Comparison of ENCODE assay signal across 1 cellular context in the genomic region with DNA sequence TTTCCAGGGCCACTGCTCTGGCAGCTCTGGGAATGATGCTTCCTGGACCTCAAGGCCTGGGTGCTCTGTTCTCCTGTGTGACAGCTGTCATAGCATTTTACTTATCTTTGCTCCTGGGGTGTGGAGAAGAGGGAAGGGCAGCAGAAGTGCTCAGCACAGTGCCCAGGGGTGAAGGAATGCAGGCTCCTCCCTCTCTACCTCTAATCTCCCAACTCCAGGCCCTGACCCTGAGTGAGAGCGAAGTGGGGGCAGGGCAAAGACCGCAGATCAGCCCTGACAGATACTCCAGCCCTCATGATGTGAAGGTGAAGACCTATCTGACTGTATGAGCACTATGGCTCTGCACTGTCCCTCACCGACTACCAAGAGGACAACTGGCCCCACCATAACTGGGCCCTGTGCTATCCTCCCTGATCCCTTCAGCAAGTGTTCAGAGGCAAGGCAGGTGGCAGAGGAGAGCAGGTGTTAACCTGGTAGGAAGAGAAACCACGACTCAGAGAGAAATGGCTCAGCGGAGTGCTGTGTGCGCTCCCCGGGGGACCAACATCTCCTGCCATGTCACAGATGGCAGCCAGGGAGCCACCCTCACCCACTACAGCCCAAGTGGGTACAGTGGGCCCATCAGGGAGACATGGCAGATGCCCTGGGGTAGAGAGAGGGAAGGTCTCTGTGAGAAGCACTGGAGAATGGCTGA.
TF ChIP-seq lines count a peak whose summit lies in the region.

No MANE protein-coding gene starts in this region.

TF ChIP-seq in K562, 482 proteins besides CTCF, POLR2A, EP300 and RAD21 (continued from another document and continues in another):
- TF ChIP-seq, protein P1, sequence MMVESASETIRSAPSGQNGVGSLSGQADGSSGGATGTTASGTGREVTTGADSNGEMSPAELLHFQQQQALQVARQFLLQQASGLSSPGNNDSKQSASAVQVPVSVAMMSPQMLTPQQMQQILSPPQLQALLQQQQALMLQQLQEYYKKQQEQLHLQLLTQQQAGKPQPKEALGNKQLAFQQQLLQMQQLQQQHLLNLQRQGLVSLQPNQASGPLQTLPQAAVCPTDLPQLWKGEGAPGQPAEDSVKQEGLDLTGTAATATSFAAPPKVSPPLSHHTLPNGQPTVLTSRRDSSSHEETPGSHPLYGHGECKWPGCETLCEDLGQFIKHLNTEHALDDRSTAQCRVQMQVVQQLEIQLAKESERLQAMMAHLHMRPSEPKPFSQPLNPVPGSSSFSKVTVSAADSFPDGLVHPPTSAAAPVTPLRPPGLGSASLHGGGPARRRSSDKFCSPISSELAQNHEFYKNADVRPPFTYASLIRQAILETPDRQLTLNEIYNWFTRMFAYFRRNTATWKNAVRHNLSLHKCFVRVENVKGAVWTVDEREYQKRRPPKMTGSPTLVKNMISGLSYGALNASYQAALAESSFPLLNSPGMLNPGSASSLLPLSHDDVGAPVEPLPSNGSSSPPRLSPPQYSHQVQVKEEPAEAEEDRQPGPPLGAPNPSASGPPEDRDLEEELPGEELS (CRISPR knock-in tag; IDR thresholded peaks at IDR 0.05; ENCODE audit: borderline replicate concordance), result no peak
- peak; percentile 84 for TF ChIP-seq ZKSCAN1 (IDR thresholded peaks at IDR 0.05; ENCODE audit: low read depth, low read length)
- TF ChIP-seq, protein P2, sequence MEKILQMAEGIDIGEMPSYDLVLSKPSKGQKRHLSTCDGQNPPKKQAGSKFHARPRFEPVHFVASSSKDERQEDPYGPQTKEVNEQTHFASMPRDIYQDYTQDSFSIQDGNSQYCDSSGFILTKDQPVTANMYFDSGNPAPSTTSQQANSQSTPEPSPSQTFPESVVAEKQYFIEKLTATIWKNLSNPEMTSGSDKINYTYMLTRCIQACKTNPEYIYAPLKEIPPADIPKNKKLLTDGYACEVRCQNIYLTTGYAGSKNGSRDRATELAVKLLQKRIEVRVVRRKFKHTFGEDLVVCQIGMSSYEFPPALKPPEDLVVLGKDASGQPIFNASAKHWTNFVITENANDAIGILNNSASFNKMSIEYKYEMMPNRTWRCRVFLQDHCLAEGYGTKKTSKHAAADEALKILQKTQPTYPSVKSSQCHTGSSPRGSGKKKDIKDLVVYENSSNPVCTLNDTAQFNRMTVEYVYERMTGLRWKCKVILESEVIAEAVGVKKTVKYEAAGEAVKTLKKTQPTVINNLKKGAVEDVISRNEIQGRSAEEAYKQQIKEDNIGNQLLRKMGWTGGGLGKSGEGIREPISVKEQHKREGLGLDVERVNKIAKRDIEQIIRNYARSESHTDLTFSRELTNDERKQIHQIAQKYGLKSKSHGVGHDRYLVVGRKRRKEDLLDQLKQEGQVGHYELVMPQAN (IDR thresholded peaks at IDR 0.05; ENCODE audit: borderline replicate concordance), result no peak
- TF ChIP-seq, protein P3, sequence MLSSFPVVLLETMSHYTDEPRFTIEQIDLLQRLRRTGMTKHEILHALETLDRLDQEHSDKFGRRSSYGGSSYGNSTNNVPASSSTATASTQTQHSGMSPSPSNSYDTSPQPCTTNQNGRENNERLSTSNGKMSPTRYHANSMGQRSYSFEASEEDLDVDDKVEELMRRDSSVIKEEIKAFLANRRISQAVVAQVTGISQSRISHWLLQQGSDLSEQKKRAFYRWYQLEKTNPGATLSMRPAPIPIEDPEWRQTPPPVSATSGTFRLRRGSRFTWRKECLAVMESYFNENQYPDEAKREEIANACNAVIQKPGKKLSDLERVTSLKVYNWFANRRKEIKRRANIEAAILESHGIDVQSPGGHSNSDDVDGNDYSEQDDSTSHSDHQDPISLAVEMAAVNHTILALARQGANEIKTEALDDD (IDR thresholded peaks at IDR 0.05), result 0 out of 2 replicates have a peak, but pooled peaks have one; percentile 41
- TF ChIP-seq ARNT (IDR thresholded peaks at IDR 0.05), result peak; percentile 23 to 94; a peak in 3 of 4 replicates
- no peak for TF ChIP-seq ZNF408 (CRISPR knock-in tag; IDR thresholded peaks at IDR 0.05; ENCODE audit: low read depth)
- TF ChIP-seq TOE1 (IDR thresholded peaks at IDR 0.05; ENCODE audit: borderline replicate concordance), result peak; percentile 46; the same call in 1 of the 2 replicates
- no peak for TF ChIP-seq TOE1 (CRISPR knock-in tag; IDR thresholded peaks at IDR 0.05; ENCODE audit: borderline replicate concordance, low read depth)
- peak; percentile 96 for TF ChIP-seq SMARCA4 (IDR thresholded peaks at IDR 0.05)
- no peak for TF ChIP-seq STAG1 (CRISPR knock-in tag; IDR thresholded peaks at IDR 0.05; ENCODE audit: borderline replicate concordance)
- peak; percentile 13 for TF ChIP-seq DACH1 (IDR thresholded peaks at IDR 0.05; ENCODE audit: partially characterized antibody)
- TF ChIP-seq MYNN (IDR thresholded peaks at IDR 0.05), result peak; percentile 93
- TF ChIP-seq MYNN (CRISPR knock-in tag; IDR thresholded peaks at IDR 0.05), result no peak
- TF ChIP-seq, protein P4, sequence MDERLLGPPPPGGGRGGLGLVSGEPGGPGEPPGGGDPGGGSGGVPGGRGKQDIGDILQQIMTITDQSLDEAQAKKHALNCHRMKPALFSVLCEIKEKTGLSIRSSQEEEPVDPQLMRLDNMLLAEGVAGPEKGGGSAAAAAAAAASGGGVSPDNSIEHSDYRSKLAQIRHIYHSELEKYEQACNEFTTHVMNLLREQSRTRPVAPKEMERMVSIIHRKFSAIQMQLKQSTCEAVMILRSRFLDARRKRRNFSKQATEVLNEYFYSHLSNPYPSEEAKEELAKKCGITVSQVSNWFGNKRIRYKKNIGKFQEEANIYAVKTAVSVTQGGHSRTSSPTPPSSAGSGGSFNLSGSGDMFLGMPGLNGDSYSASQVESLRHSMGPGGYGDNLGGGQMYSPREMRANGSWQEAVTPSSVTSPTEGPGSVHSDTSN (CRISPR knock-in tag; IDR thresholded peaks at IDR 0.05; ENCODE audit: low read depth), result peak; percentile 32; the same call in 1 of the 2 replicates
- TF ChIP-seq, protein P4 (tag; conservative IDR thresholded peaks at IDR 0.05; ENCODE audit: low read depth), result peak; percentile 81
- TF ChIP-seq NCOR1 (IDR thresholded peaks at IDR 0.05), result peak; percentile 96
- peak; percentile 57; the same call in 1 of the 2 replicates for TF ChIP-seq PTBP1 (IDR thresholded peaks at IDR 0.05; ENCODE audit: low read depth, low read length)
- TF ChIP-seq, protein P5, sequence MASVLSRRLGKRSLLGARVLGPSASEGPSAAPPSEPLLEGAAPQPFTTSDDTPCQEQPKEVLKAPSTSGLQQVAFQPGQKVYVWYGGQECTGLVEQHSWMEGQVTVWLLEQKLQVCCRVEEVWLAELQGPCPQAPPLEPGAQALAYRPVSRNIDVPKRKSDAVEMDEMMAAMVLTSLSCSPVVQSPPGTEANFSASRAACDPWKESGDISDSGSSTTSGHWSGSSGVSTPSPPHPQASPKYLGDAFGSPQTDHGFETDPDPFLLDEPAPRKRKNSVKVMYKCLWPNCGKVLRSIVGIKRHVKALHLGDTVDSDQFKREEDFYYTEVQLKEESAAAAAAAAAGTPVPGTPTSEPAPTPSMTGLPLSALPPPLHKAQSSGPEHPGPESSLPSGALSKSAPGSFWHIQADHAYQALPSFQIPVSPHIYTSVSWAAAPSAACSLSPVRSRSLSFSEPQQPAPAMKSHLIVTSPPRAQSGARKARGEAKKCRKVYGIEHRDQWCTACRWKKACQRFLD (CRISPR knock-in tag; IDR thresholded peaks at IDR 0.05), result peak; percentile 83; the same call in 1 of the 2 replicates
- peak; percentile 75 for TF ChIP-seq JUND (IDR thresholded peaks at IDR 0.05; ENCODE audit: borderline replicate concordance, low read depth, low read length)
- peak; percentile 67; the same call in 1 of the 3 replicates for TF ChIP-seq JUND (tag; IDR thresholded peaks at IDR 0.05; ENCODE audit: borderline replicate concordance, low read depth, low read length)
- 0 out of 2 replicates have a peak, but pooled peaks have one; percentile 28 for TF ChIP-seq CBX5 (IDR thresholded peaks at IDR 0.05; ENCODE audit: borderline replicate concordance, low read depth)
- TF ChIP-seq PML (IDR thresholded peaks at IDR 0.05; ENCODE audit: low read length), result peak; percentile 95
- TF ChIP-seq ZNF175 (CRISPR knock-in tag; IDR thresholded peaks at IDR 0.05; ENCODE audit: low read depth), result peak; percentile 66; the same call in 1 of the 2 replicates
- peak; percentile 35; the same call in 1 of the 2 replicates for TF ChIP-seq ZNF316 (IDR thresholded peaks at IDR 0.05)
- TF ChIP-seq, protein P6, sequence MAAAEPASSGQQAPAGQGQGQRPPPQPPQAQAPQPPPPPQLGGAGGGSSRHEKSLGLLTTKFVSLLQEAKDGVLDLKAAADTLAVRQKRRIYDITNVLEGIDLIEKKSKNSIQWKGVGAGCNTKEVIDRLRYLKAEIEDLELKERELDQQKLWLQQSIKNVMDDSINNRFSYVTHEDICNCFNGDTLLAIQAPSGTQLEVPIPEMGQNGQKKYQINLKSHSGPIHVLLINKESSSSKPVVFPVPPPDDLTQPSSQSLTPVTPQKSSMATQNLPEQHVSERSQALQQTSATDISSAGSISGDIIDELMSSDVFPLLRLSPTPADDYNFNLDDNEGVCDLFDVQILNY (CRISPR knock-in tag; IDR thresholded peaks at IDR 0.05), result peak; percentile 36; the same call in 1 of the 2 replicates
- peak; percentile 95 for TF ChIP-seq MTA2 (IDR thresholded peaks at IDR 0.05; ENCODE audit: low read depth)
- TF ChIP-seq, protein P7, sequence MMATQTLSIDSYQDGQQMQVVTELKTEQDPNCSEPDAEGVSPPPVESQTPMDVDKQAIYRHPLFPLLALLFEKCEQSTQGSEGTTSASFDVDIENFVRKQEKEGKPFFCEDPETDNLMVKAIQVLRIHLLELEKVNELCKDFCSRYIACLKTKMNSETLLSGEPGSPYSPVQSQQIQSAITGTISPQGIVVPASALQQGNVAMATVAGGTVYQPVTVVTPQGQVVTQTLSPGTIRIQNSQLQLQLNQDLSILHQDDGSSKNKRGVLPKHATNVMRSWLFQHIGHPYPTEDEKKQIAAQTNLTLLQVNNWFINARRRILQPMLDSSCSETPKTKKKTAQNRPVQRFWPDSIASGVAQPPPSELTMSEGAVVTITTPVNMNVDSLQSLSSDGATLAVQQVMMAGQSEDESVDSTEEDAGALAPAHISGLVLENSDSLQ (IDR thresholded peaks at IDR 0.05), result peak; percentile 94
- peak; percentile 91 for TF ChIP-seq SMARCE1 (IDR thresholded peaks at IDR 0.05)
- peak; percentile 93 for TF ChIP-seq CCNT2 (IDR thresholded peaks at IDR 0.05; ENCODE audit: borderline replicate concordance, extremely low read depth, insufficient read length, low read depth, low read length)
- TF ChIP-seq TEAD1 (CRISPR knock-in tag; IDR thresholded peaks at IDR 0.05), result peak; percentile 97 to 99
- peak; percentile 56; the same call in 1 of the 2 replicates for TF ChIP-seq ZNF431 (CRISPR knock-in tag; IDR thresholded peaks at IDR 0.05)
- TF ChIP-seq BHLHE40 (IDR thresholded peaks at IDR 0.05; ENCODE audit: low read length), result peak; percentile 68
- TF ChIP-seq, protein P8, sequence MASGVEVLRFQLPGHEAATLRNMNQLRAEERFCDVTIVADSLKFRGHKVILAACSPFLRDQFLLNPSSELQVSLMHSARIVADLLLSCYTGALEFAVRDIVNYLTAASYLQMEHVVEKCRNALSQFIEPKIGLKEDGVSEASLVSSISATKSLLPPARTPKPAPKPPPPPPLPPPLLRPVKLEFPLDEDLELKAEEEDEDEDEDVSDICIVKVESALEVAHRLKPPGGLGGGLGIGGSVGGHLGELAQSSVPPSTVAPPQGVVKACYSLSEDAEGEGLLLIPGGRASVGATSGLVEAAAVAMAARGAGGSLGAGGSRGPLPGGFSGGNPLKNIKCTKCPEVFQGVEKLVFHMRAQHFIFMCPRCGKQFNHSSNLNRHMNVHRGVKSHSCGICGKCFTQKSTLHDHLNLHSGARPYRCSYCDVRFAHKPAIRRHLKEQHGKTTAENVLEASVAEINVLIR (CRISPR knock-in tag; IDR thresholded peaks at IDR 0.05), result no peak
- 0 out of 2 replicates have a peak, but pooled peaks have one; percentile 20 for TF ChIP-seq PHF21A (IDR thresholded peaks at IDR 0.05; ENCODE audit: borderline replicate concordance, low read depth)
- TF ChIP-seq CHD2 (IDR thresholded peaks at IDR 0.05; ENCODE audit: low read depth, low read length), result peak; percentile 70
- peak; percentile 97 for TF ChIP-seq TAL1 (IDR thresholded peaks at IDR 0.05)
- no peak for TF ChIP-seq MXI1 (IDR thresholded peaks at IDR 0.05; ENCODE audit: low read depth, low read length)
- TF ChIP-seq, protein P9, sequence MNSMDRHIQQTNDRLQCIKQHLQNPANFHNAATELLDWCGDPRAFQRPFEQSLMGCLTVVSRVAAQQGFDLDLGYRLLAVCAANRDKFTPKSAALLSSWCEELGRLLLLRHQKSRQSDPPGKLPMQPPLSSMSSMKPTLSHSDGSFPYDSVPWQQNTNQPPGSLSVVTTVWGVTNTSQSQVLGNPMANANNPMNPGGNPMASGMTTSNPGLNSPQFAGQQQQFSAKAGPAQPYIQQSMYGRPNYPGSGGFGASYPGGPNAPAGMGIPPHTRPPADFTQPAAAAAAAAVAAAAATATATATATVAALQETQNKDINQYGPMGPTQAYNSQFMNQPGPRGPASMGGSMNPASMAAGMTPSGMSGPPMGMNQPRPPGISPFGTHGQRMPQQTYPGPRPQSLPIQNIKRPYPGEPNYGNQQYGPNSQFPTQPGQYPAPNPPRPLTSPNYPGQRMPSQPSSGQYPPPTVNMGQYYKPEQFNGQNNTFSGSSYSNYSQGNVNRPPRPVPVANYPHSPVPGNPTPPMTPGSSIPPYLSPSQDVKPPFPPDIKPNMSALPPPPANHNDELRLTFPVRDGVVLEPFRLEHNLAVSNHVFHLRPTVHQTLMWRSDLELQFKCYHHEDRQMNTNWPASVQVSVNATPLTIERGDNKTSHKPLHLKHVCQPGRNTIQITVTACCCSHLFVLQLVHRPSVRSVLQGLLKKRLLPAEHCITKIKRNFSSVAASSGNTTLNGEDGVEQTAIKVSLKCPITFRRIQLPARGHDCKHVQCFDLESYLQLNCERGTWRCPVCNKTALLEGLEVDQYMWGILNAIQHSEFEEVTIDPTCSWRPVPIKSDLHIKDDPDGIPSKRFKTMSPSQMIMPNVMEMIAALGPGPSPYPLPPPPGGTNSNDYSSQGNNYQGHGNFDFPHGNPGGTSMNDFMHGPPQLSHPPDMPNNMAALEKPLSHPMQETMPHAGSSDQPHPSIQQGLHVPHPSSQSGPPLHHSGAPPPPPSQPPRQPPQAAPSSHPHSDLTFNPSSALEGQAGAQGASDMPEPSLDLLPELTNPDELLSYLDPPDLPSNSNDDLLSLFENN (IDR thresholded peaks at IDR 0.05; ENCODE audit: low read depth in 2 of 2, low read length in 2 of 2), result peak in 1 of 2 experiments; percentile 96; a peak in 2 of 4 replicates
- TF ChIP-seq NRF1 (conservative IDR thresholded peaks at IDR 0.05 in 1 of 2, IDR thresholded peaks at IDR 0.05 in 1 of 2), result peak; percentile 64 to 72
- peak; percentile 80 for TF ChIP-seq MECOM (CRISPR knock-in tag; IDR thresholded peaks at IDR 0.05)
- TF ChIP-seq ZEB2 (IDR thresholded peaks at IDR 0.05), result peak; percentile 91
- TF ChIP-seq ZFP36 (IDR thresholded peaks at IDR 0.05; ENCODE audit: low read depth, low read length, partially characterized antibody), result peak; percentile 12
- TF ChIP-seq NCOA1 (IDR thresholded peaks at IDR 0.05; ENCODE audit: low read depth), result peak; percentile 84
- TF ChIP-seq NR4A1 (CRISPR knock-in tag; IDR thresholded peaks at IDR 0.05), result no peak
- peak; percentile 52; the same call in 1 of the 2 replicates for TF ChIP-seq NR4A1 (tag; IDR thresholded peaks at IDR 0.05)
